ENCODE assay signal across 8 cellular contexts in the genomic region with DNA sequence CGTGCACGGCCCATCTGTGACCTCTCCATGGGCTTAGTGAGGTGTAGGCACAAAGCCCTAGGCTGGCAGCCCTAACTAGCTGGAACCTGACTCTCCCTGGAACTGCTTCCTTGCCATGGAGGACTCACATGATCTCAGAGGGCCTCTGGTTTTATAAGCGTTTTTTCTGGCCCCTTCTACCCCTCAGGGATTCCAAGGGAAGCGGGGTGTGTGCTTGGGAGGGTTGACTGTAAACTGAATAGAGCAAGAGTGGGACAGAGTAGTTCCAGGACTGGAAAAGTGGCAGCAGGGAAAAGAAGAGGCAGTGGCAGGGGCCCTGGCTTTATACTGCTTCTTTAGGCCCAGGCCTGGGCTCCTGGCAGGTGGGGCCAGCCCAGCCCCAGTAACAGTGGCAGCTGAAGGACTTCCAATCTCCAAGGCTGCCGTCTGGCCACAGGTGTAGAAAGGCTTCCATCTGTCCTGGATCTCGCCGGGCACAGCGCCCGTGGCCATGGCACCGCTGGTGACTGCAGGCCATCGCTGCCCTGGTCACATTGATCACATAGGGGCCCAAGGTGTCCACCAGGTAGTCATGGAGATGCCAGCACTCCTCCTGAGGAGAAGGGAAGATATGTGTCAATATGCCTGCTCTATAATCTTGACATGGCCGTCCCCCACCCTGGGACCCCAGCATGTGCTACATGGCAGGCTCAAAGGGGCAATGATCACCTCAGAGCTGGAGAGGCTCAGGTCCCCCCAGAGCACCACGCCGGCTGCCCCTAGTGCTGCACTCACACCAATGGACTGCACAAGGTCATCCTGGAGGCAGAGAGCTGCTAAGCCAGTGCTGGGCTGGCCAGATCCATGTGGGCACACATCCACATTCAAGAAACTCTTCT. TPM values are rescaled to one million over a fixed set of nuclear protein-coding genes. Genes with fewer than 3 reads are reported as not detected.
DNase-seq lines count a peak whose midpoint lies in the region; ATAC-seq and TF ChIP-seq lines count a peak whose summit lies in the region.

No MANE protein-coding gene starts in this region.

- no peak for TF ChIP-seq POLR2A in prostate gland (IDR thresholded peaks at IDR 0.05)

- H3K4me3 ChIP-seq in GM12865 (ENCODE audit: low read depth, low read length) (peak overlapping the region; percentile 76), fibroblast of lung (replicated peaks in 1 of 4; ENCODE audit: control extremely low read depth in 1 of 4, insufficient read depth in 1 of 4, low read depth in 3 of 4, low read length in 4 of 4) (peak overlapping the region; percentile 22 to 79 (median 50)), prostate gland (peak overlapping the region in 1 of 2 donors; percentile 88)

- peaks cover 19% of the 10 kb centered on the region for H3K79me2 ChIP-seq in fibroblast of lung (ENCODE audit: control insufficient read depth, insufficient read depth, low read length)

- no peaks in the 10 kb centered on the region for H3K9me3 ChIP-seq in fibroblast of lung (ENCODE audit: control insufficient read depth, insufficient read depth, low read depth, low read length)
- H3K9me3 ChIP-seq in prostate gland, result no peaks in the 10 kb centered on the region

- intact Hi-C loops in prostate gland (cut with DNase I), result no loop called here

- H3K27me3 ChIP-seq in fibroblast of lung (ENCODE audit: control insufficient read depth, insufficient read depth, low read length), result no peaks in the 10 kb centered on the region
- no peaks in the 10 kb centered on the region for H3K27me3 ChIP-seq in prostate gland (replicated peaks; ENCODE audit: insufficient read depth)

- H4K20me1 ChIP-seq in fibroblast of lung (ENCODE audit: control insufficient read depth, extremely low read depth, insufficient read depth, low read length), result no peaks in the 10 kb centered on the region

- 67% methylated on average over 14 of the region's 14 CpGs for WGBS in prostate gland

- no peak for TF ChIP-seq CTCF in GM12865 (IDR thresholded peaks at IDR 0.05; ENCODE audit: insufficient read depth, low read depth, low read length, missing control alignments)
- no peak for TF ChIP-seq CTCF in fibroblast of lung (conservative IDR thresholded peaks at IDR 0.05 in 1 of 2, IDR thresholded peaks at IDR 0.05 in 1 of 2; ENCODE audit: low read depth in 1 of 2, low read length in 2 of 2)
- no peak for TF ChIP-seq CTCF in prostate gland (IDR thresholded peaks at IDR 0.05)

- H3K27ac ChIP-seq in fibroblast of lung (ENCODE audit: insufficient read depth, low read length) (peak overlapping the region; percentile 93), prostate gland (peak overlapping the region; percentile 86 to 88)

- peaks cover 16% of the 10 kb centered on the region for H3K36me3 ChIP-seq in fibroblast of lung (ENCODE audit: control insufficient read depth, insufficient read depth, low read length)
- H3K36me3 ChIP-seq in prostate gland, result peaks cover 5 to 19% of the 10 kb centered on the region in 2 donors

- DNase-seq in GM12865 (ENCODE audit: low read depth) (no peak), fibroblast of lung (ENCODE audit: low read depth in 2 of 2) (no peak), prostate gland (ENCODE audit: low spot score) (no peak), NCI-H69 (lab: John Stamatoyannopoulos, UW) (no peak), LoVo (ENCODE audit: low spot score) (no peak), DMS153 treated with DMSO at 0.1 percent for 48 hours (lab: John Stamatoyannopoulos, UW; ENCODE audit: unreplicated experiment) (no peak)
- no peak for DNase-seq in stimulated activated CD4-positive, alpha-beta T cell treated with anti-CD3 and anti-CD28 coated beads, Interleukin-4, amount 100 ng/mL, for 4 hours

- peak overlapping the region; percentile 53 for H2AFZ ChIP-seq in fibroblast of lung (ENCODE audit: low read length)

- H3K4me1 ChIP-seq in fibroblast of lung (ENCODE audit: control insufficient read depth, extremely low read depth, insufficient read depth, low read length) (peaks cover 5% of the 10 kb centered on the region), prostate gland (replicated peaks) (peaks cover 8% of the 10 kb centered on the region)

- peak; percentile 0; the same call in 1 of the 3 replicates for ATAC-seq in SK-N-SH treated with all-trans-retinoic acid at 6 μM for 48 hours

- peak overlapping the region; percentile 36 for H3K9ac ChIP-seq in fibroblast of lung (ENCODE audit: insufficient read depth, low read length)

- peak overlapping the region; percentile 96 for H3K4me2 ChIP-seq in fibroblast of lung (ENCODE audit: extremely low read depth, insufficient read depth, low read length)

TF ChIP-seq in SK-N-SH treated with all-trans-retinoic acid at 6 μM for 48 hours, 23 proteins besides CTCF, POLR2A, EP300 and RAD21 (continues in another document):
- TF ChIP-seq PPARA (CRISPR knock-in tag; IDR thresholded peaks at IDR 0.05; ENCODE audit: borderline replicate concordance) (no peak), TCF4 (CRISPR knock-in tag; IDR thresholded peaks at IDR 0.05; ENCODE audit: borderline replicate concordance) (no peak), ESRRG (CRISPR knock-in tag; IDR thresholded peaks at IDR 0.05) (no peak), CSDC2 (CRISPR knock-in tag; IDR thresholded peaks at IDR 0.05) (no peak), ZC3H10 (CRISPR knock-in tag; IDR thresholded peaks at IDR 0.05) (no peak), SNAI2 (CRISPR knock-in tag; IDR thresholded peaks at IDR 0.05) (no peak), ZFP30 (CRISPR knock-in tag; IDR thresholded peaks at IDR 0.05) (no peak), RARB (CRISPR knock-in tag; IDR thresholded peaks at IDR 0.05) (no peak), GLIS3 (CRISPR knock-in tag; IDR thresholded peaks at IDR 0.05) (no peak), ARNTL (CRISPR knock-in tag; IDR thresholded peaks at IDR 0.05; ENCODE audit: borderline replicate concordance, low read depth) (no peak)
- TF ChIP-seq, protein P1, sequence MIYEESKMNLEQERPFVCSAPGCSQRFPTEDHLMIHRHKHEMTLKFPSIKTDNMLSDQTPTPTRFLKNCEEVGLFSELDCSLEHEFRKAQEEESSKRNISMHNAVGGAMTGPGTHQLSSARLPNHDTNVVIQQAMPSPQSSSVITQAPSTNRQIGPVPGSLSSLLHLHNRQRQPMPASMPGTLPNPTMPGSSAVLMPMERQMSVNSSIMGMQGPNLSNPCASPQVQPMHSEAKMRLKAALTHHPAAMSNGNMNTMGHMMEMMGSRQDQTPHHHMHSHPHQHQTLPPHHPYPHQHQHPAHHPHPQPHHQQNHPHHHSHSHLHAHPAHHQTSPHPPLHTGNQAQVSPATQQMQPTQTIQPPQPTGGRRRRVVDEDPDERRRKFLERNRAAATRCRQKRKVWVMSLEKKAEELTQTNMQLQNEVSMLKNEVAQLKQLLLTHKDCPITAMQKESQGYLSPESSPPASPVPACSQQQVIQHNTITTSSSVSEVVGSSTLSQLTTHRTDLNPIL (CRISPR knock-in tag; IDR thresholded peaks at IDR 0.05; ENCODE audit: low read depth), result no peak
- TF ChIP-seq, protein P2, sequence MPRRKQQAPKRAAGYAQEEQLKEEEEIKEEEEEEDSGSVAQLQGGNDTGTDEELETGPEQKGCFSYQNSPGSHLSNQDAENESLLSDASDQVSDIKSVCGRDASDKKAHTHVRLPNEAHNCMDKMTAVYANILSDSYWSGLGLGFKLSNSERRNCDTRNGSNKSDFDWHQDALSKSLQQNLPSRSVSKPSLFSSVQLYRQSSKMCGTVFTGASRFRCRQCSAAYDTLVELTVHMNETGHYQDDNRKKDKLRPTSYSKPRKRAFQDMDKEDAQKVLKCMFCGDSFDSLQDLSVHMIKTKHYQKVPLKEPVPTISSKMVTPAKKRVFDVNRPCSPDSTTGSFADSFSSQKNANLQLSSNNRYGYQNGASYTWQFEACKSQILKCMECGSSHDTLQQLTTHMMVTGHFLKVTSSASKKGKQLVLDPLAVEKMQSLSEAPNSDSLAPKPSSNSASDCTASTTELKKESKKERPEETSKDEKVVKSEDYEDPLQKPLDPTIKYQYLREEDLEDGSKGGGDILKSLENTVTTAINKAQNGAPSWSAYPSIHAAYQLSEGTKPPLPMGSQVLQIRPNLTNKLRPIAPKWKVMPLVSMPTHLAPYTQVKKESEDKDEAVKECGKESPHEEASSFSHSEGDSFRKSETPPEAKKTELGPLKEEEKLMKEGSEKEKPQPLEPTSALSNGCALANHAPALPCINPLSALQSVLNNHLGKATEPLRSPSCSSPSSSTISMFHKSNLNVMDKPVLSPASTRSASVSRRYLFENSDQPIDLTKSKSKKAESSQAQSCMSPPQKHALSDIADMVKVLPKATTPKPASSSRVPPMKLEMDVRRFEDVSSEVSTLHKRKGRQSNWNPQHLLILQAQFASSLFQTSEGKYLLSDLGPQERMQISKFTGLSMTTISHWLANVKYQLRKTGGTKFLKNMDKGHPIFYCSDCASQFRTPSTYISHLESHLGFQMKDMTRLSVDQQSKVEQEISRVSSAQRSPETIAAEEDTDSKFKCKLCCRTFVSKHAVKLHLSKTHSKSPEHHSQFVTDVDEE (CRISPR knock-in tag; IDR thresholded peaks at IDR 0.05), result no peak

RNA-seq across cellular contexts. Expression of a gene that starts 0.9 kb away (rescaled TPM):
- 51.0 and 56.0 TPM in 2 replicates for total RNA-seq in fibroblast of lung
- 28.1 and 44.0 TPM in 2 replicates for polyA plus RNA-seq in fibroblast of lung
- polyA plus RNA-seq in fibroblast of lung (2012), result 35.7 and 61.3 TPM in 2 replicates
- 62.2 and 74.7 TPM in 2 replicates for polyA minus RNA-seq in fibroblast of lung (ENCODE audit: low replicate concordance)
- total RNA-seq in prostate gland, result 10 to 100 TPM; 93.0 to 99.9 TPM

RNA-seq across cellular contexts. Expression of a gene that starts 6.0 kb away (rescaled TPM):
- total RNA-seq in fibroblast of lung, result 5.6 and 7.4 TPM in 2 replicates
- 3.0 and 3.2 TPM in 2 replicates for polyA plus RNA-seq in fibroblast of lung
- polyA plus RNA-seq in fibroblast of lung (2012), result 4.2 TPM in 2 replicates
- 4.3 and 5.3 TPM in 2 replicates for polyA minus RNA-seq in fibroblast of lung (ENCODE audit: low replicate concordance)
- total RNA-seq in prostate gland, result 10 to 100 TPM in 1 of 2 donors, 1 to 10 TPM in 1; 4.1 to 10.7 TPM

RNA-seq across cellular contexts. Expression of a gene that starts 6.0 kb away (rescaled TPM):
- total RNA-seq in fibroblast of lung (2.1 and 3.8 TPM in 2 replicates), prostate gland (10 to 100 TPM; 15.8 to 28.0 TPM)
- polyA plus RNA-seq in fibroblast of lung, result 3.1 and 4.3 TPM in 2 replicates
- polyA plus RNA-seq in fibroblast of lung (2012), result 8.2 and 10.3 TPM in 2 replicates
- 68.8 and 72.9 TPM in 2 replicates for polyA minus RNA-seq in fibroblast of lung (ENCODE audit: low replicate concordance)

RNA-seq across cellular contexts. Expression of a gene that starts 10.2 kb away (rescaled TPM):
- total RNA-seq in fibroblast of lung (1.3 and 1.8 TPM in 2 replicates), prostate gland (1 to 10 TPM; 2.0 TPM)
- 1.8 and 2.5 TPM in 2 replicates for polyA plus RNA-seq in fibroblast of lung
- polyA plus RNA-seq in fibroblast of lung (2012), result 2.5 and 2.6 TPM in 2 replicates
- 7.5 and 8.9 TPM in 2 replicates for polyA minus RNA-seq in fibroblast of lung (ENCODE audit: low replicate concordance)

RNA-seq across cellular contexts. Expression of a gene that starts 14.3 kb away (rescaled TPM):
- total RNA-seq in fibroblast of lung (not detected in 2 replicates), prostate gland (not detected)
- polyA plus RNA-seq in fibroblast of lung, result not detected in 2 replicates
- not detected in 2 replicates for polyA plus RNA-seq in fibroblast of lung (2012)
- polyA minus RNA-seq in fibroblast of lung (ENCODE audit: low replicate concordance), result not detected in 2 replicates
